In the genomic region with DNA sequence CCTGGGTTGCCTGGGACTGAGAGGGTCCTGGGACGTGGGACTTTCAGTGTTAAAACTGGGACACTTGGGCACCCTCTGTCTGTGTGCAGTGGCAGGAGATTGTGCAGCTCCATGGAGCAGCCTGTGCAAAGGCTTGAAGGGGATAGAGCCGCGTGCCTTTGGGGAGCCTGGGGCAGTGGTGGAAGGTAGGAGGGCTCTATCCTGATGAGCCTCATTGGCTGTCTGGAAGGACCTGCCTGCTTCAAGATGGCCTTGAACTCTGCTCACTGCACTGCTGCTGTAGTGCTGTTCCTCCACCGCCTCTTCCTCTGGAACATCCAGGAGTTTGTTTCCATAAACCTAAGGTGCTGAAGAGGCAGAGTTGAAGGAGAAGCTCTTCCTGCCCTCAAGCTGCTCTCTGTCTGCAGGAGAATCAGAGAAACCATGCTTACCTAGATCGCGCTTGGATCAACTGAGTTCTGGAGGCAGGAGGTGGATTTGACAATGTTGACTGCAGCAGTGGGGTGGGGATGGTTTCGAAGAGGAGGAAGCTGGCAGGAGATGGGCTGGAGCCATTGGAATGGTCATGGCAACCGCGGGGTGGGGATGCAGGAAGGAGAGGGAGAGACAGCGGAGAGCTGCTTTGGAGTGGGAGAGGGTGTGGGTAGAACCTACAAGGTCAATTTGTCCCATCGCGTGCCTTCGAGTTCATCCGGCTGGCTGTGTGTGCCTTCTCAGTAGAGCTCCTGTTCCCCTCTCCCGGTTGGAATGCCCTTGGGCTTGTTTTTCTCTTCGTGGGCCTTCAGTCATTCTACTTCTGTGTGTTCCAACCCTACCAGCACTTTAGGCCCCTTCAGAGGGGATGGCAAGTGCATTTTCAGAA, we compare ENCODE assay signal across 1 cellular context.
A peak's percentile ranks its signal among the peaks of the same experiment; 100 is the strongest.
TF ChIP-seq lines count a peak whose summit lies in the region.

No MANE protein-coding gene starts in this region.

TF ChIP-seq in HepG2, 621 proteins besides CTCF, POLR2A, EP300 and RAD21 (continued from another document and continues in another):
- TF ChIP-seq, protein P1, sequence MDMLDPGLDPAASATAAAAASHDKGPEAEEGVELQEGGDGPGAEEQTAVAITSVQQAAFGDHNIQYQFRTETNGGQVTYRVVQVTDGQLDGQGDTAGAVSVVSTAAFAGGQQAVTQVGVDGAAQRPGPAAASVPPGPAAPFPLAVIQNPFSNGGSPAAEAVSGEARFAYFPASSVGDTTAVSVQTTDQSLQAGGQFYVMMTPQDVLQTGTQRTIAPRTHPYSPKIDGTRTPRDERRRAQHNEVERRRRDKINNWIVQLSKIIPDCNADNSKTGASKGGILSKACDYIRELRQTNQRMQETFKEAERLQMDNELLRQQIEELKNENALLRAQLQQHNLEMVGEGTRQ (IDR thresholded peaks at IDR 0.05; ENCODE audit: low read depth, low read length), result no peak
- TF ChIP-seq, protein P1 (CRISPR knock-in tag; IDR thresholded peaks at IDR 0.05; ENCODE audit: borderline replicate concordance), result no peak
- TF ChIP-seq SP1 (IDR thresholded peaks at IDR 0.05), result no peak
- TF ChIP-seq SP1 (CRISPR knock-in tag; IDR thresholded peaks at IDR 0.05), result no peak
- TF ChIP-seq HNF4G (IDR thresholded peaks at IDR 0.05; ENCODE audit: borderline replicate concordance, low read depth, low read length), result peak; percentile 21; the same call in 1 of the 2 replicates
- TF ChIP-seq HNF4G (CRISPR knock-in tag; IDR thresholded peaks at IDR 0.05; ENCODE audit: borderline replicate concordance, low read depth), result peak; percentile 53; the same call in 1 of the 2 replicates
- TF ChIP-seq POLR2AphosphoS5 (IDR thresholded peaks at IDR 0.05; ENCODE audit: low read depth, low read length), result no peak
- no peak for TF ChIP-seq TEF (CRISPR knock-in tag; IDR thresholded peaks at IDR 0.05)
- no peak for TF ChIP-seq HHEX (CRISPR knock-in tag; IDR thresholded peaks at IDR 0.05)
- TF ChIP-seq ZNF136 (CRISPR knock-in tag; IDR thresholded peaks at IDR 0.05; ENCODE audit: low read depth), result no peak
- TF ChIP-seq, protein P2, sequence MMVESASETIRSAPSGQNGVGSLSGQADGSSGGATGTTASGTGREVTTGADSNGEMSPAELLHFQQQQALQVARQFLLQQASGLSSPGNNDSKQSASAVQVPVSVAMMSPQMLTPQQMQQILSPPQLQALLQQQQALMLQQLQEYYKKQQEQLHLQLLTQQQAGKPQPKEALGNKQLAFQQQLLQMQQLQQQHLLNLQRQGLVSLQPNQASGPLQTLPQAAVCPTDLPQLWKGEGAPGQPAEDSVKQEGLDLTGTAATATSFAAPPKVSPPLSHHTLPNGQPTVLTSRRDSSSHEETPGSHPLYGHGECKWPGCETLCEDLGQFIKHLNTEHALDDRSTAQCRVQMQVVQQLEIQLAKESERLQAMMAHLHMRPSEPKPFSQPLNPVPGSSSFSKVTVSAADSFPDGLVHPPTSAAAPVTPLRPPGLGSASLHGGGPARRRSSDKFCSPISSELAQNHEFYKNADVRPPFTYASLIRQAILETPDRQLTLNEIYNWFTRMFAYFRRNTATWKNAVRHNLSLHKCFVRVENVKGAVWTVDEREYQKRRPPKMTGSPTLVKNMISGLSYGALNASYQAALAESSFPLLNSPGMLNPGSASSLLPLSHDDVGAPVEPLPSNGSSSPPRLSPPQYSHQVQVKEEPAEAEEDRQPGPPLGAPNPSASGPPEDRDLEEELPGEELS (CRISPR knock-in tag; IDR thresholded peaks at IDR 0.05), result no peak
- no peak for TF ChIP-seq THYN1 (CRISPR knock-in tag; IDR thresholded peaks at IDR 0.05; ENCODE audit: borderline replicate concordance, low read depth)
- TF ChIP-seq ZNF652 (CRISPR knock-in tag; IDR thresholded peaks at IDR 0.05; ENCODE audit: borderline replicate concordance, low read depth), result no peak
- no peak for TF ChIP-seq CREB1 (IDR thresholded peaks at IDR 0.05)
- no peak for TF ChIP-seq CREB1 (CRISPR knock-in tag; IDR thresholded peaks at IDR 0.05)
- 0 out of 2 replicates have a peak, but pooled peaks have one; percentile 21 for TF ChIP-seq MTA1 (CRISPR knock-in tag; IDR thresholded peaks at IDR 0.05; ENCODE audit: borderline replicate concordance)
- TF ChIP-seq, protein P3, sequence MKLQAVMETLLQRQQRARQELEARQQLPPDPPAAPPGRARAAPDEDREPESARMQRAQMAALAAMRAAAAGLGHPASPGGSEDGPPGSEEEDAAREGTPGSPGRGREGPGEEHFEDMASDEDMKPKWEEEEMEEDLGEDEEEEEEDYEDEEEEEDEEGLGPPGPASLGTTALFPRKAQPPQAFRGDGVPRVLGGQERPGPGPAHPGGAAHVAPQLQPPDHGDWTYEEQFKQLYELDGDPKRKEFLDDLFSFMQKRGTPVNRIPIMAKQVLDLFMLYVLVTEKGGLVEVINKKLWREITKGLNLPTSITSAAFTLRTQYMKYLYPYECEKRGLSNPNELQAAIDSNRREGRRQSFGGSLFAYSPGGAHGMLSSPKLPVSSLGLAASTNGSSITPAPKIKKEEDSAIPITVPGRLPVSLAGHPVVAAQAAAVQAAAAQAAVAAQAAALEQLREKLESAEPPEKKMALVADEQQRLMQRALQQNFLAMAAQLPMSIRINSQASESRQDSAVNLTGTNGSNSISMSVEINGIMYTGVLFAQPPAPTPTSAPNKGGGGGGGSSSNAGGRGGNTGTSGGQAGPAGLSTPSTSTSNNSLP (IDR thresholded peaks at IDR 0.05; ENCODE audit: low read depth, low read length), result no peak
- TF ChIP-seq ZNF841 (CRISPR knock-in tag; IDR thresholded peaks at IDR 0.05; ENCODE audit: borderline replicate concordance), result no peak
- no peak for TF ChIP-seq ZNF503 (CRISPR knock-in tag; IDR thresholded peaks at IDR 0.05)
- no peak for TF ChIP-seq THAP11 (CRISPR knock-in tag; IDR thresholded peaks at IDR 0.05)
- TF ChIP-seq ZNF484 (CRISPR knock-in tag; IDR thresholded peaks at IDR 0.05; ENCODE audit: borderline replicate concordance, low read depth), result no peak
- TF ChIP-seq ATM (IDR thresholded peaks at IDR 0.05; ENCODE audit: borderline replicate concordance), result no peak
- TF ChIP-seq, protein P4, sequence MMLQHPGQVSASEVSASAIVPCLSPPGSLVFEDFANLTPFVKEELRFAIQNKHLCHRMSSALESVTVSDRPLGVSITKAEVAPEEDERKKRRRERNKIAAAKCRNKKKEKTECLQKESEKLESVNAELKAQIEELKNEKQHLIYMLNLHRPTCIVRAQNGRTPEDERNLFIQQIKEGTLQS (CRISPR knock-in tag; IDR thresholded peaks at IDR 0.05), result no peak
- TF ChIP-seq SAP130 (CRISPR knock-in tag; IDR thresholded peaks at IDR 0.05; ENCODE audit: low read depth), result no peak; the same call in 1 of the 2 replicates
- TF ChIP-seq NFYC (CRISPR knock-in tag; IDR thresholded peaks at IDR 0.05), result peak; percentile 35; the same call in 1 of the 2 replicates
- TF ChIP-seq TSC22D2 (CRISPR knock-in tag; IDR thresholded peaks at IDR 0.05; ENCODE audit: borderline replicate concordance), result no peak
- no peak for TF ChIP-seq ZNF839 (CRISPR knock-in tag; IDR thresholded peaks at IDR 0.05; ENCODE audit: borderline replicate concordance)
- no peak for TF ChIP-seq ZNF350 (CRISPR knock-in tag; IDR thresholded peaks at IDR 0.05; ENCODE audit: borderline replicate concordance, low read depth)
- TF ChIP-seq PHB2 (IDR thresholded peaks at IDR 0.05; ENCODE audit: partially characterized antibody), result no peak
- TF ChIP-seq, protein P5, sequence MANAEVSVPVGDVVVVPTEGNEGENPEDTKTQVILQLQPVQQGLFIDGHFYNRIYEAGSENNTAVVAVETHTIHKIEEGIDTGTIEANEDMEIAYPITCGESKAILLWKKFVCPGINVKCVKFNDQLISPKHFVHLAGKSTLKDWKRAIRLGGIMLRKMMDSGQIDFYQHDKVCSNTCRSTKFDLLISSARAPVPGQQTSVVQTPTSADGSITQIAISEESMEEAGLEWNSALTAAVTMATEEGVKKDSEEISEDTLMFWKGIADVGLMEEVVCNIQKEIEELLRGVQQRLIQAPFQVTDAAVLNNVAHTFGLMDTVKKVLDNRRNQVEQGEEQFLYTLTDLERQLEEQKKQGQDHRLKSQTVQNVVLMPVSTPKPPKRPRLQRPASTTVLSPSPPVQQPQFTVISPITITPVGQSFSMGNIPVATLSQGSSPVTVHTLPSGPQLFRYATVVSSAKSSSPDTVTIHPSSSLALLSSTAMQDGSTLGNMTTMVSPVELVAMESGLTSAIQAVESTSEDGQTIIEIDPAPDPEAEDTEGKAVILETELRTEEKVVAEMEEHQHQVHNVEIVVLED (CRISPR knock-in tag; IDR thresholded peaks at IDR 0.05; ENCODE audit: borderline replicate concordance), result no peak
- TF ChIP-seq SRF (IDR thresholded peaks at IDR 0.05; ENCODE audit: low read depth, low read length), result no peak
- no peak for TF ChIP-seq ZFP82 (CRISPR knock-in tag; IDR thresholded peaks at IDR 0.05; ENCODE audit: borderline replicate concordance)
- TF ChIP-seq, protein P6, sequence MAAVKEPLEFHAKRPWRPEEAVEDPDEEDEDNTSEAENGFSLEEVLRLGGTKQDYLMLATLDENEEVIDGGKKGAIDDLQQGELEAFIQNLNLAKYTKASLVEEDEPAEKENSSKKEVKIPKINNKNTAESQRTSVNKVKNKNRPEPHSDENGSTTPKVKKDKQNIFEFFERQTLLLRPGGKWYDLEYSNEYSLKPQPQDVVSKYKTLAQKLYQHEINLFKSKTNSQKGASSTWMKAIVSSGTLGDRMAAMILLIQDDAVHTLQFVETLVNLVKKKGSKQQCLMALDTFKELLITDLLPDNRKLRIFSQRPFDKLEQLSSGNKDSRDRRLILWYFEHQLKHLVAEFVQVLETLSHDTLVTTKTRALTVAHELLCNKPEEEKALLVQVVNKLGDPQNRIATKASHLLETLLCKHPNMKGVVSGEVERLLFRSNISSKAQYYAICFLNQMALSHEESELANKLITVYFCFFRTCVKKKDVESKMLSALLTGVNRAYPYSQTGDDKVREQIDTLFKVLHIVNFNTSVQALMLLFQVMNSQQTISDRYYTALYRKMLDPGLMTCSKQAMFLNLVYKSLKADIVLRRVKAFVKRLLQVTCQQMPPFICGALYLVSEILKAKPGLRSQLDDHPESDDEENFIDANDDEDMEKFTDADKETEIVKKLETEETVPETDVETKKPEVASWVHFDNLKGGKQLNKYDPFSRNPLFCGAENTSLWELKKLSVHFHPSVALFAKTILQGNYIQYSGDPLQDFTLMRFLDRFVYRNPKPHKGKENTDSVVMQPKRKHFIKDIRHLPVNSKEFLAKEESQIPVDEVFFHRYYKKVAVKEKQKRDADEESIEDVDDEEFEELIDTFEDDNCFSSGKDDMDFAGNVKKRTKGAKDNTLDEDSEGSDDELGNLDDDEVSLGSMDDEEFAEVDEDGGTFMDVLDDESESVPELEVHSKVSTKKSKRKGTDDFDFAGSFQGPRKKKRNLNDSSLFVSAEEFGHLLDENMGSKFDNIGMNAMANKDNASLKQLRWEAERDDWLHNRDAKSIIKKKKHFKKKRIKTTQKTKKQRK (IDR thresholded peaks at IDR 0.05; ENCODE audit: low read length), result no peak
- TF ChIP-seq PATZ1 (CRISPR knock-in tag; IDR thresholded peaks at IDR 0.05), result no peak
- no peak for TF ChIP-seq JUNB (CRISPR knock-in tag; IDR thresholded peaks at IDR 0.05; ENCODE audit: borderline replicate concordance)
- peak; percentile 29 for TF ChIP-seq ASH2L (IDR thresholded peaks at IDR 0.05; ENCODE audit: insufficient read length, low read depth, low read length)
- no peak for TF ChIP-seq ZSCAN31 (CRISPR knock-in tag; IDR thresholded peaks at IDR 0.05; ENCODE audit: low read depth)
- no peak for TF ChIP-seq KDM3A (CRISPR knock-in tag; IDR thresholded peaks at IDR 0.05; ENCODE audit: low read depth)
- TF ChIP-seq MXD4 (CRISPR knock-in tag; IDR thresholded peaks at IDR 0.05), result 0 out of 2 replicates have a peak, but pooled peaks have one; percentile 21
- TF ChIP-seq KMT2B (CRISPR knock-in tag; IDR thresholded peaks at IDR 0.05), result no peak
- TF ChIP-seq ZNF446 (CRISPR knock-in tag; IDR thresholded peaks at IDR 0.05), result no peak
- no peak for TF ChIP-seq FOXJ3 (CRISPR knock-in tag; IDR thresholded peaks at IDR 0.05; ENCODE audit: borderline replicate concordance)
- no peak for TF ChIP-seq ZNF12 (CRISPR knock-in tag; IDR thresholded peaks at IDR 0.05)
- no peak for TF ChIP-seq ZNF235 (CRISPR knock-in tag; IDR thresholded peaks at IDR 0.05; ENCODE audit: borderline replicate concordance)
- no peak for TF ChIP-seq ZNF782 (CRISPR knock-in tag; IDR thresholded peaks at IDR 0.05; ENCODE audit: borderline replicate concordance)
- TF ChIP-seq ZNF572 (CRISPR knock-in tag; IDR thresholded peaks at IDR 0.05), result no peak
